20 cellular contexts compared by ENCODE assay signal in genomic region chr5:115859378-115859777, GRCh38. TPM values are rescaled to one million over a fixed set of nuclear protein-coding genes. Genes with fewer than 3 reads are reported as not detected.
A peak's percentile ranks its signal among the peaks of the same experiment; 100 is the strongest.
DNase-seq lines count a peak whose midpoint lies in the region; ATAC-seq, FAIRE-seq and TF ChIP-seq lines count a peak whose summit lies in the region.
"Had no signal": no experiment of that assay in that cellular context is flagged by ENCODE, and none has a peak within 500 bp of the region (broad histone marks: within the 10 kb centered on the region; RNA-seq: fewer than 3 reads in every experiment).

No MANE protein-coding gene starts in this region.

- H3K27ac Mint-ChIP-seq in chondrocyte (ENCODE audit: unreplicated experiment) (peak overlapping the region; percentile 34), osteocyte (ENCODE audit: unreplicated experiment) (peak overlapping the region; percentile 27)
- H3K27ac Mint-ChIP-seq in activated CD8-positive, alpha-beta memory T cell treated with anti-CD3 and anti-CD28 coated beads, Interleukin-2, amount 10 ng/mL, durations not matched to agents 7 days and 5 days = no peak overlapping the region
- H3K27ac Mint-ChIP-seq: CD4-positive, alpha-beta memory T cell had no signal

- TF ChIP-seq CTCF in D721Med (IDR thresholded peaks at IDR 0.05; ENCODE audit: insufficient read depth, missing control alignments) = no peak
- TF ChIP-seq CTCF in HEK293 (tag by site-specific recombination; IDR thresholded peaks at IDR 0.05) = no peak
- no peak for TF ChIP-seq CTCF in chondrocyte (IDR thresholded peaks at IDR 0.05)
- no peak for TF ChIP-seq CTCF in osteocyte (IDR thresholded peaks at IDR 0.05)

- H3K9me3 Mint-ChIP-seq in chondrocyte (ENCODE audit: low read depth) (peaks cover 5% of the 10 kb centered on the region), osteocyte (ENCODE audit: unreplicated experiment) (peaks cover 4% of the 10 kb centered on the region)
- peaks cover 2% of the 10 kb centered on the region for H3K9me3 Mint-ChIP-seq in activated CD8-positive, alpha-beta memory T cell treated with anti-CD3 and anti-CD28 coated beads, Interleukin-2, amount 10 ng/mL, durations not matched to agents 7 days and 5 days (ENCODE audit: low read depth)

- no peaks in the 10 kb centered on the region for H3K27me3 Mint-ChIP-seq in chondrocyte (ENCODE audit: low read depth)
- H3K27me3 Mint-ChIP-seq in osteocyte (ENCODE audit: unreplicated experiment) = no peaks in the 10 kb centered on the region
- no peaks in the 10 kb centered on the region for H3K27me3 Mint-ChIP-seq in activated CD8-positive, alpha-beta memory T cell treated with anti-CD3 and anti-CD28 coated beads, Interleukin-2, amount 10 ng/mL, durations not matched to agents 7 days and 5 days
- H3K27me3 Mint-ChIP-seq: CD4-positive, alpha-beta memory T cell had no signal

- H3K4me3 ChIP-seq in HEK293 (ENCODE audit: low read depth, low read length) = no peak overlapping the region
- H3K4me3 ChIP-seq: A549 had no signal

- CTCF ChIA-PET in HEK293 (lab: Yijun Ruan, JAX) = interaction anchor here (0.6 kb wide), 1 partner anchor 10 kb away, joined by 5 read pairs; no protein-coding TSS in a partner anchor
- CTCF ChIA-PET in activated CD8-positive, alpha-beta memory T cell treated with anti-CD3 and anti-CD28 coated beads, Interleukin-2, amount 10 ng/mL, durations not matched to agents 7 days and 5 days (lab: Charles Lee) = interaction anchor here (1.3 to 1.6 kb wide), 2 partner anchors 14 to 16 kb away, joined by 4 to 5 read pairs; no protein-coding TSS in a partner anchor

- no peaks in the 10 kb centered on the region for H3K36me3 Mint-ChIP-seq in chondrocyte (ENCODE audit: low read depth)
- H3K36me3 Mint-ChIP-seq in osteocyte (ENCODE audit: unreplicated experiment) = peaks cover 4% of the 10 kb centered on the region
- H3K36me3 Mint-ChIP-seq in activated CD8-positive, alpha-beta memory T cell treated with anti-CD3 and anti-CD28 coated beads, Interleukin-2, amount 10 ng/mL, durations not matched to agents 7 days and 5 days = peaks cover 11% of the 10 kb centered on the region

- H3K9me3 ChIP-seq in HEK293 (ENCODE audit: control insufficient read depth, insufficient read depth, low read depth, low read length) = no peaks in the 10 kb centered on the region
- H3K9me3 ChIP-seq: BE2C had no signal

- no peak overlapping the region for H3K27ac ChIP-seq in HEK293 (ENCODE audit: extremely low read depth, low read depth, low read length)
- H3K27ac ChIP-seq: A549 had no signal

- H3K4me1 Mint-ChIP-seq in chondrocyte (ENCODE audit: low read depth) (peaks cover 42% of the 10 kb centered on the region), osteocyte (ENCODE audit: unreplicated experiment) (peaks cover 47% of the 10 kb centered on the region)
- peaks cover 16% of the 10 kb centered on the region for H3K4me1 Mint-ChIP-seq in activated CD8-positive, alpha-beta memory T cell treated with anti-CD3 and anti-CD28 coated beads, Interleukin-2, amount 10 ng/mL, durations not matched to agents 7 days and 5 days

- ATAC-seq in activated CD8-positive, alpha-beta memory T cell treated with anti-CD3 and anti-CD28 coated beads, Interleukin-2, amount 10 ng/mL, durations not matched to agents 7 days and 5 days = no peak
- ATAC-seq in GM21515 (IDR thresholded peaks at IDR 0.05; ENCODE audit: unreplicated experiment) = no peak
- ATAC-seq: A549, Panc1, SK-N-SH treated with all-trans-retinoic acid at 6 μM for 48 hours had no signal

- no peak for DNase-seq in D721Med (ENCODE audit: insufficient read length, low spot score)
- DNase-seq in chondrocyte (ENCODE audit: low spot score) = no peak
- no peak for DNase-seq in osteocyte (ENCODE audit: extremely low spot score, unreplicated experiment)
- no peak for DNase-seq in SIG-M5 (lab: John Stamatoyannopoulos, UW)
- DNase-seq in activated CD8-positive, alpha-beta memory T cell treated with anti-CD3 and anti-CD28 coated beads, Interleukin-2, amount 10 ng/mL, durations not matched to agents 7 days and 5 days = no peak
- DNase-seq in T-helper 2 cell = no peak
- DNase-seq: BE2C; CD4-positive, alpha-beta memory T cell; DND-41; KG1; NCI-H1105; NCI-H187; NCI-H774; Right ventricle myocardium superior had no signal

- no peak overlapping the region for H3K4me3 Mint-ChIP-seq in chondrocyte (ENCODE audit: unreplicated experiment)
- no peak overlapping the region for H3K4me3 Mint-ChIP-seq in osteocyte (ENCODE audit: unreplicated experiment)
- no peak overlapping the region for H3K4me3 Mint-ChIP-seq in activated CD8-positive, alpha-beta memory T cell treated with anti-CD3 and anti-CD28 coated beads, Interleukin-2, amount 10 ng/mL, durations not matched to agents 7 days and 5 days
- H3K4me3 Mint-ChIP-seq: CD4-positive, alpha-beta memory T cell had no signal

- H3K36me3 ChIP-seq in HEK293 (ENCODE audit: control insufficient read depth in 2 of 2, insufficient read depth in 1 of 2, low read length in 2 of 2) = no peaks in the 10 kb centered on the region
- H3K36me3 ChIP-seq: BE2C had no signal

- peaks cover 28% of the 10 kb centered on the region for H3K4me1 ChIP-seq in HEK293 (ENCODE audit: control insufficient read depth, insufficient read depth, low read length)
- H3K4me1 ChIP-seq: BE2C had no signal

- POLR2A ChIA-PET in HEK293 (lab: Yijun Ruan, JAX) = no interaction called here

- peak; percentile 25 for FAIRE-seq in D721Med (lab: Jason Lieb, UNC)
- FAIRE-seq: A549 had no signal

TF ChIP-seq in HEK293, 187 proteins besides CTCF, POLR2A, EP300 and RAD21:
- TF ChIP-seq, protein P1, sequence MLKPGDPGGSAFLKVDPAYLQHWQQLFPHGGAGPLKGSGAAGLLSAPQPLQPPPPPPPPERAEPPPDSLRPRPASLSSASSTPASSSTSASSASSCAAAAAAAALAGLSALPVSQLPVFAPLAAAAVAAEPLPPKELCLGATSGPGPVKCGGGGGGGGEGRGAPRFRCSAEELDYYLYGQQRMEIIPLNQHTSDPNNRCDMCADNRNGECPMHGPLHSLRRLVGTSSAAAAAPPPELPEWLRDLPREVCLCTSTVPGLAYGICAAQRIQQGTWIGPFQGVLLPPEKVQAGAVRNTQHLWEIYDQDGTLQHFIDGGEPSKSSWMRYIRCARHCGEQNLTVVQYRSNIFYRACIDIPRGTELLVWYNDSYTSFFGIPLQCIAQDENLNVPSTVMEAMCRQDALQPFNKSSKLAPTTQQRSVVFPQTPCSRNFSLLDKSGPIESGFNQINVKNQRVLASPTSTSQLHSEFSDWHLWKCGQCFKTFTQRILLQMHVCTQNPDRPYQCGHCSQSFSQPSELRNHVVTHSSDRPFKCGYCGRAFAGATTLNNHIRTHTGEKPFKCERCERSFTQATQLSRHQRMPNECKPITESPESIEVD (tag by site-specific recombination; IDR thresholded peaks at IDR 0.05) = peak; percentile 43; the same call in 1 of the 2 replicates
- peak; percentile 10; the same call in 1 of the 2 replicates for TF ChIP-seq FEZF1 (tag by site-specific recombination; IDR thresholded peaks at IDR 0.05)
- TF ChIP-seq ATF2 (tag by site-specific recombination; IDR thresholded peaks at IDR 0.05; ENCODE audit: low read depth) = peak; percentile 66; the same call in 1 of the 2 replicates
- peak; percentile 48; the same call in 1 of the 2 replicates for TF ChIP-seq OSR2 (tag by site-specific recombination; IDR thresholded peaks at IDR 0.05)
- TF ChIP-seq, protein P2, sequence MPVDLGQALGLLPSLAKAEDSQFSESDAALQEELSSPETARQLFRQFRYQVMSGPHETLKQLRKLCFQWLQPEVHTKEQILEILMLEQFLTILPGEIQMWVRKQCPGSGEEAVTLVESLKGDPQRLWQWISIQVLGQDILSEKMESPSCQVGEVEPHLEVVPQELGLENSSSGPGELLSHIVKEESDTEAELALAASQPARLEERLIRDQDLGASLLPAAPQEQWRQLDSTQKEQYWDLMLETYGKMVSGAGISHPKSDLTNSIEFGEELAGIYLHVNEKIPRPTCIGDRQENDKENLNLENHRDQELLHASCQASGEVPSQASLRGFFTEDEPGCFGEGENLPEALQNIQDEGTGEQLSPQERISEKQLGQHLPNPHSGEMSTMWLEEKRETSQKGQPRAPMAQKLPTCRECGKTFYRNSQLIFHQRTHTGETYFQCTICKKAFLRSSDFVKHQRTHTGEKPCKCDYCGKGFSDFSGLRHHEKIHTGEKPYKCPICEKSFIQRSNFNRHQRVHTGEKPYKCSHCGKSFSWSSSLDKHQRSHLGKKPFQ (tag by site-specific recombination; IDR thresholded peaks at IDR 0.05) = no peak
- TF ChIP-seq ZNF391 (tag by site-specific recombination; IDR thresholded peaks at IDR 0.05; ENCODE audit: borderline replicate concordance, low read depth) = no peak
- 0 out of 2 replicates have a peak, but pooled peaks have one; percentile 22 for TF ChIP-seq ZNF629 (tag by site-specific recombination; IDR thresholded peaks at IDR 0.05)
TF ChIP-seq in HEK293: peak in this region for 5.

RNA-seq across cellular contexts. Expression of gene AP3S1, which starts 17.6 kb away (rescaled TPM):
- total RNA-seq in chondrocyte (105 to 133 TPM (median 124 TPM) in 3 replicates), osteocyte (97.6 and 102 TPM in 2 replicates)
- 10 to 100 TPM; 57.1 to 66.2 TPM for total RNA-seq in activated CD8-positive, alpha-beta memory T cell treated with anti-CD3 and anti-CD28 coated beads, Interleukin-2, amount 10 ng/mL, durations not matched to agents 7 days and 5 days

RNA-seq across cellular contexts. Expression of gene ATG12, which starts 18.0 kb away (rescaled TPM):
- total RNA-seq in chondrocyte (45.4 to 57.9 TPM (median 48.0 TPM) in 3 replicates), osteocyte (51.2 and 52.4 TPM in 2 replicates)
- total RNA-seq in activated CD8-positive, alpha-beta memory T cell treated with anti-CD3 and anti-CD28 coated beads, Interleukin-2, amount 10 ng/mL, durations not matched to agents 7 days and 5 days = 10 to 100 TPM; 36.5 to 36.9 TPM

RNA-seq across cellular contexts. Expression of gene CDO1, which starts 42.9 kb away (rescaled TPM):
- total RNA-seq in chondrocyte (2.8 to 7.1 TPM (median 3.3 TPM) in 3 replicates), osteocyte (6.6 and 6.9 TPM in 2 replicates)
- total RNA-seq in activated CD8-positive, alpha-beta memory T cell treated with anti-CD3 and anti-CD28 coated beads, Interleukin-2, amount 10 ng/mL, durations not matched to agents 7 days and 5 days = under 1 TPM in 1 of 2 experiments, not detected in 1; 0.30 TPM
- total RNA-seq: NCI-H460 had no signal
